ENCODE assay signal across 15 cellular contexts in genomic region chr6:105250523-105250922, GRCh38.
"Had no signal": no experiment of that assay in that cellular context is flagged by ENCODE, and none has a peak within 500 bp of the region (broad histone marks: within the 10 kb centered on the region; RNA-seq: fewer than 3 reads in every experiment).

No MANE protein-coding gene starts in this region.

- H3K9me3 ChIP-seq: tibial nerve had no signal

- DNase-seq: activated CD4-positive, alpha-beta memory T cell treated with anti-CD3 and anti-CD28 coated beads for 36 hours; activated CD4-positive, alpha-beta T cell treated with anti-CD3 and anti-CD28 coated beads for 1 hour; activated gamma-delta T cell treated with Interleukin-2 at 50 U/mL for 16 hours; activated naive CD8-positive, alpha-beta T cell treated with anti-CD3 and anti-CD28 coated beads, Interleukin-2, amount 10 ng/mL, durations not matched to agents 7 days and 5 days; activated T-cell treated with anti-CD3 and anti-CD28 coated beads, Interleukin-2, amount 50 U/mL, for 72 hours; aorta; glutamatergic neuron; nucleus accumbens; right cardiac atrium; T-helper 9 cell had no signal

- H3K4me2 ChIP-seq: smooth muscle cell had no signal

- ATAC-seq: activated T-cell treated with anti-CD3 and anti-CD28 coated beads, Interleukin-2, amount 50 U/mL, for 72 hours; natural killer cell treated with Interleukin-12 subunit alpha and Interleukin-12 subunit beta and Interleukin-15 and Interleukin-18, amount 100 ng/mL, for 72 hours; right cardiac atrium; stimulated activated effector memory CD8-positive, alpha-beta T cell treated with anti-CD3 and anti-CD28 coated beads, Interleukin-12 subunit alpha, Interleukin-12 subunit beta, amount 100 ng/mL, for 72 hours had no signal

- H3K27ac ChIP-seq: cardiac muscle cell, tibial nerve had no signal

- H3K27me3 ChIP-seq: cardiac muscle cell, tibial nerve had no signal

- H3K4me1 ChIP-seq: tibial nerve had no signal

- H3K4me3 ChIP-seq: cardiac muscle cell, smooth muscle cell, tibial nerve had no signal

- H3K36me3 ChIP-seq: cardiac muscle cell, tibial nerve had no signal
